9 cellular contexts compared by ENCODE assay signal in the genomic region with DNA sequence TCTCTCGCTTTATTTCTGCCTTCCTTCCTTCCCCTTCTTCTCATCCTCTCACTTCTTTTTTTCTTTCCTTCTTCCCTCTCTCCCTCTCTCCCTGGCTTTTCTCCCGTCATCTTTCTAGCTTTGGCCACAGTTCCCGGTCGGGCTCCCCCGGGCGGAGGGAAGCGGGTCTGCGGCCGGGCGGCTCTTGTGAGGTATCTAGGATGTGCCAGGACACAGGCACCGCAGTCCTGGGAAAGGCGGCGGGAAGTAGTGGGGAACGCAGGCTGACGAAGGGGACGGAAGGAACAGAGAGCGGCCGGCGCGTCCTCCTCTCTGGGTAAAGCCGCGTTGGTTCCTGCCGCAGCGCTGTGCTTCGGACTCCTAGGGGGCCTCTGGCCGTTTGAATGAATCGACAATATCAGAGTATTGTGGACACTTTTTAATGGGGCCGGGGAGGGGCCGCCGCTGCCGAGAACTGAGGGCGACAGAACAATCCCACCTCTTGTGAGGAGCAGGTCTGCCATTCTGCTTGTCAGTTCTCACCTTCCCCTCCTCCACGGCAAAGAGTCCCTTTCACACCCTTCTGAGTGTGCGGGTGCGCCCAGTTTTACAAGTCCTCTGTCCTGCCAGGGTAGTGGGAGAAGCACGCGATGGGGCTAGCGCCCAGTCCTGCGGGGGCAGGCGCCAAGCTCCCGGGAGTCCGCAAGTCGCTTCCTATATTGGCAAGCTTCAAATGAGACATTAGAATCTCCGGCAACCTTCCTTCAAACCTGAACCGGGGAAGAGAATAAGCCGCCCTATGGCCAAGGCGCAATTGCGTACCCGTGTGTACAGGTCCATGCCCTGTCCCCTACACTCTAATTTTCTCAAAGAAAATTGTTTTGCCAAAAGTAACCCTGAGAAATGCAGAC. TPM values are rescaled to one million over a fixed set of nuclear protein-coding genes. Genes with fewer than 3 reads are reported as not detected.
A peak's percentile ranks its signal among the peaks of the same experiment; 100 is the strongest.
DNase-seq lines count a peak whose midpoint lies in the region; ATAC-seq and TF ChIP-seq lines count a peak whose summit lies in the region.
"Had no signal": no experiment of that assay in that cellular context is flagged by ENCODE, and none has a peak within 500 bp of the region (broad histone marks: within the 10 kb centered on the region; RNA-seq: fewer than 3 reads in every experiment).

No MANE protein-coding gene starts in this region.

- TF ChIP-seq CTCF in A673 (conservative IDR thresholded peaks at IDR 0.05; ENCODE audit: low read depth, low read length): peak; percentile 61
- peak; percentile 6 for TF ChIP-seq CTCF in GM12864 (IDR thresholded peaks at IDR 0.05; ENCODE audit: low read depth, low read length, missing control alignments)

- H3K9me3 ChIP-seq in A673 (ENCODE audit: low read depth, low read length, poor library complexity, severe bottlenecking) (no peaks in the 10 kb centered on the region), skeletal muscle tissue (ENCODE audit: control insufficient read depth in 3 of 3, low read length in 3 of 3) (no peaks in the 10 kb centered on the region)

- no peaks in the 10 kb centered on the region for H3K9me3 Mint-ChIP-seq in activated T-helper 2 cell treated with anti-CD3 and anti-CD28 coated beads, Interferon-gamma antibody, Interleukin-2, Interleukin-4, amounts not matched to agents 10 μg/mL and 5 μg/mL and 100 μg/mL, durations not matched to agents 14 hours and 24 hours and 36 hours

- POLR2A ChIA-PET in A673 (lab: Charles Lee; ENCODE audit: low non-redundant PET): no interaction called here

- CTCF ChIA-PET in A673 (lab: Charles Lee): interaction anchor here (0.6 kb wide), 1 partner anchor 9 kb away, joined by 3 read pairs; no protein-coding TSS in a partner anchor

- ATAC-seq in left ventricle myocardium superior (peak; percentile 77), GM21737 (IDR thresholded peaks at IDR 0.05; ENCODE audit: unreplicated experiment) (no peak)

- peak overlapping the region; percentile 20 to 25 (median 20) for H3K9ac ChIP-seq in skeletal muscle tissue (ENCODE audit: low read depth in 1 of 3, low read length in 3 of 3)

- peaks cover 98% of the 10 kb centered on the region for H3K27me3 Mint-ChIP-seq in activated T-helper 2 cell treated with anti-CD3 and anti-CD28 coated beads, Interferon-gamma antibody, Interleukin-2, Interleukin-4, amounts not matched to agents 10 μg/mL and 5 μg/mL and 100 μg/mL, durations not matched to agents 14 hours and 24 hours and 36 hours (ENCODE audit: low read depth)

- DNase-seq in A673 (ENCODE audit: low spot score): peak; percentile 68
- DNase-seq in GM12864 (ENCODE audit: low read depth): no peak
- DNase-seq in NCI-H345 (lab: John Stamatoyannopoulos, UW): peak; percentile 82
- DNase-seq in activated T-helper 2 cell treated with anti-CD3 and anti-CD28 coated beads, Interferon-gamma antibody, Interleukin-2, Interleukin-4, amounts not matched to agents 10 μg/mL and 5 μg/mL and 100 μg/mL, durations not matched to agents 14 hours and 24 hours and 36 hours (ENCODE audit: low spot score): no peak
- DNase-seq in left ventricle myocardium superior: peak; percentile 66
- no peak for DNase-seq in cerebellum (ENCODE audit: low spot score)

- H3K4me3 ChIP-seq in A673 (ENCODE audit: low read depth, low read length, poor library complexity, severe bottlenecking) (peak overlapping the region; percentile 34), GM12864 (ENCODE audit: low read depth, low read length) (no peak overlapping the region), skeletal muscle tissue (ENCODE audit: low read length in 3 of 3) (peak overlapping the region; percentile 44 to 57 (median 49))

- H3K4me3 Mint-ChIP-seq in activated T-helper 2 cell treated with anti-CD3 and anti-CD28 coated beads, Interferon-gamma antibody, Interleukin-2, Interleukin-4, amounts not matched to agents 10 μg/mL and 5 μg/mL and 100 μg/mL, durations not matched to agents 14 hours and 24 hours and 36 hours (ENCODE audit: low read depth): peak overlapping the region; percentile 79

- H3K27me3 ChIP-seq in A673 (replicated peaks; ENCODE audit: insufficient read depth, low read depth, low read length, poor library complexity): peaks cover 99% of the 10 kb centered on the region
- peaks cover 99% of the 10 kb centered on the region in 3 donors for H3K27me3 ChIP-seq in skeletal muscle tissue (ENCODE audit: control insufficient read depth in 3 of 3, insufficient read depth in 3 of 3, low read length in 3 of 3)

- no peak overlapping the region for H3K27ac Mint-ChIP-seq in activated T-helper 2 cell treated with anti-CD3 and anti-CD28 coated beads, Interferon-gamma antibody, Interleukin-2, Interleukin-4, amounts not matched to agents 10 μg/mL and 5 μg/mL and 100 μg/mL, durations not matched to agents 14 hours and 24 hours and 36 hours

- no peaks in the 10 kb centered on the region for H3K36me3 Mint-ChIP-seq in activated T-helper 2 cell treated with anti-CD3 and anti-CD28 coated beads, Interferon-gamma antibody, Interleukin-2, Interleukin-4, amounts not matched to agents 10 μg/mL and 5 μg/mL and 100 μg/mL, durations not matched to agents 14 hours and 24 hours and 36 hours (ENCODE audit: low read depth)

- H3K4me1 Mint-ChIP-seq in activated T-helper 2 cell treated with anti-CD3 and anti-CD28 coated beads, Interferon-gamma antibody, Interleukin-2, Interleukin-4, amounts not matched to agents 10 μg/mL and 5 μg/mL and 100 μg/mL, durations not matched to agents 14 hours and 24 hours and 36 hours (ENCODE audit: low read depth): peaks cover 74% of the 10 kb centered on the region

- H3K36me3 ChIP-seq in A673 (ENCODE audit: insufficient read depth, low read length, poor library complexity, severe bottlenecking) (no peaks in the 10 kb centered on the region), skeletal muscle tissue (ENCODE audit: control insufficient read depth in 3 of 3, insufficient read depth in 3 of 3, low read length in 3 of 3) (no peaks in the 10 kb centered on the region)

- H3K4me1 ChIP-seq in A673 (ENCODE audit: insufficient read depth, low read length, poor library complexity, severe bottlenecking): peaks cover 31% of the 10 kb centered on the region
- H3K4me1 ChIP-seq in skeletal muscle tissue (ENCODE audit: control insufficient read depth in 3 of 3, insufficient read depth in 3 of 3, low read length in 3 of 3): peaks cover 43 to 68% (median 55%) of the 10 kb centered on the region in 3 donors

- H3K27ac ChIP-seq in A673 (ENCODE audit: low read depth, low read length, poor library complexity, severe bottlenecking) (no peak overlapping the region), skeletal muscle tissue (ENCODE audit: low read depth, low read length) (no peak overlapping the region)

- no TSS peak for BruUV-seq in A673 (replicated peaks; lab: Mats Ljungman, UMichigan)

- intact Hi-C loops in A673 (cut with micrococcal nuclease; ENCODE audit: unreplicated experiment): loop anchor here (2.0 to 10.0 kb wide), 3 partner anchors 439 to 771 kb away; no protein-coding TSS in a partner anchor
- intact Hi-C loops in activated T-helper 2 cell treated with anti-CD3 and anti-CD28 coated beads, Interferon-gamma antibody, Interleukin-2, Interleukin-4, amounts not matched to agents 10 μg/mL and 5 μg/mL and 100 μg/mL, durations not matched to agents 14 hours and 24 hours and 36 hours (cut with micrococcal nuclease): loop anchor here (5.0 to 10.0 kb wide), 6 partner anchors 139 to 1311 kb away; a partner anchor contains a TSS
- intact Hi-C loops in left ventricle myocardium superior (cut with micrococcal nuclease): no loop called here

RNA-seq across cellular contexts. Expression of a gene that starts 1.1 kb away (rescaled TPM):
- total RNA-seq in A673 (2021) (not detected in 2 replicates), left ventricle myocardium superior (0.27 TPM), skeletal muscle tissue (0.52 TPM), cerebellum (2.4 TPM)
- 0.05 TPM in 1 of 2 replicates, not detected in the other for total RNA-seq in activated T-helper 2 cell treated with anti-CD3 and anti-CD28 coated beads, Interferon-gamma antibody, Interleukin-2, Interleukin-4, amounts not matched to agents 10 μg/mL and 5 μg/mL and 100 μg/mL, durations not matched to agents 14 hours and 24 hours and 36 hours
- total RNA-seq: mononuclear cell had no signal

RNA-seq across cellular contexts. Expression of a gene that starts 13.6 kb away (rescaled TPM):
- 1.4 TPM in 1 of 2 replicates, not detected in the other for total RNA-seq in A673 (2021)
- 2.4 and 2.5 TPM in 2 replicates for total RNA-seq in activated T-helper 2 cell treated with anti-CD3 and anti-CD28 coated beads, Interferon-gamma antibody, Interleukin-2, Interleukin-4, amounts not matched to agents 10 μg/mL and 5 μg/mL and 100 μg/mL, durations not matched to agents 14 hours and 24 hours and 36 hours
- 4.9 TPM for total RNA-seq in left ventricle myocardium superior
- total RNA-seq in skeletal muscle tissue: not detected
- total RNA-seq in cerebellum: 0.82 TPM
- total RNA-seq: mononuclear cell had no signal

Comparison
In these comparisons a context has a peak if more than half of its experiments do, and no peak if none do; other contexts are left out.
1. DNase-seq: peak in A673 (single experiment), NCI-H345 (single experiment) and left ventricle myocardium superior (single experiment); none in GM12864 (single experiment), activated T-helper 2 cell treated with anti-CD3 and anti-CD28 coated beads, Interferon-gamma antibody, Interleukin-2, Interleukin-4, amounts not matched to agents 10 μg/mL and 5 μg/mL and 100 μg/mL, durations not matched to agents 14 hours and 24 hours and 36 hours (single experiment) and cerebellum (single experiment).